16 cellular contexts compared by ENCODE assay signal in genomic region chr11:64428685-64429084, GRCh38.
DNase-seq lines count a peak whose midpoint lies in the region; ATAC-seq, FAIRE-seq and TF ChIP-seq lines count a peak whose summit lies in the region.
"Had no signal": no experiment of that assay in that cellular context is flagged by ENCODE, and none has a peak within 500 bp of the region (broad histone marks: within the 10 kb centered on the region; RNA-seq: fewer than 3 reads in every experiment).

No MANE protein-coding gene starts in this region.

- H3K4me1 ChIP-seq in GM23338 (ENCODE audit: insufficient read depth): no peaks in the 10 kb centered on the region; the same call in 1 of the 2 replicates
- H3K4me1 ChIP-seq in endodermal cell (ENCODE audit: control insufficient read depth, insufficient read depth, low read length): no peaks in the 10 kb centered on the region
- no peaks in the 10 kb centered on the region for H3K4me1 ChIP-seq in lower lobe of right lung
- no peaks in the 10 kb centered on the region for H3K4me1 ChIP-seq in small intestine (ENCODE audit: control insufficient read depth in 2 of 2, insufficient read depth in 1 of 2, low read depth in 1 of 2, low read length in 1 of 2)
- H3K4me1 ChIP-seq: A549, BE2C had no signal

- no peak overlapping the region for H2AFZ ChIP-seq in GM23338

- H3K27ac ChIP-seq in GM23338 (ENCODE audit: low read depth) (no peak overlapping the region), endodermal cell (ENCODE audit: low read depth, low read length) (no peak overlapping the region), lower lobe of right lung (no peak overlapping the region), small intestine (ENCODE audit: low read depth in 1 of 2, low read length in 1 of 2) (no peak overlapping the region)
- H3K27ac ChIP-seq: A549 had no signal

- H3K9me3 ChIP-seq in endodermal cell (ENCODE audit: control insufficient read depth, low read length) (no peaks in the 10 kb centered on the region), lower lobe of right lung (no peaks in the 10 kb centered on the region), small intestine (ENCODE audit: control insufficient read depth, low read depth) (no peaks in the 10 kb centered on the region)
- H3K9me3 ChIP-seq: BE2C had no signal

- peak; percentile 81 for ATAC-seq in GM23338
- no peak for ATAC-seq in lower lobe of right lung
- ATAC-seq in left ventricle myocardium superior: no peak
- ATAC-seq: A549, GM12878 had no signal

- no peaks in the 10 kb centered on the region for H3K36me3 Mint-ChIP-seq in GM23338 (ENCODE audit: low read depth)
- no peaks in the 10 kb centered on the region for H3K36me3 Mint-ChIP-seq in endodermal cell (ENCODE audit: low read depth)

- H3K27me3 ChIP-seq in GM23338 (ENCODE audit: insufficient read depth) (no peaks in the 10 kb centered on the region), endodermal cell (ENCODE audit: control insufficient read depth, insufficient read depth, low read length, poor library complexity, severe bottlenecking) (no peaks in the 10 kb centered on the region), lower lobe of right lung (ENCODE audit: low read depth) (peaks cover 8% of the 10 kb centered on the region), small intestine (ENCODE audit: control insufficient read depth in 2 of 2, insufficient read depth in 2 of 2, low read length in 2 of 2) (no peaks in the 10 kb centered on the region)
- H3K27me3 ChIP-seq: BE2C had no signal

- H3K4me2 ChIP-seq in GM23338: no peak overlapping the region
- H3K4me2 ChIP-seq: A549 had no signal

- no peaks in the 10 kb centered on the region for H3K36me3 ChIP-seq in GM23338 (ENCODE audit: insufficient read depth)
- no peaks in the 10 kb centered on the region for H3K36me3 ChIP-seq in endodermal cell (ENCODE audit: control insufficient read depth, insufficient read depth, low read length)
- no peaks in the 10 kb centered on the region for H3K36me3 ChIP-seq in lower lobe of right lung
- no peaks in the 10 kb centered on the region for H3K36me3 ChIP-seq in small intestine (ENCODE audit: control insufficient read depth in 2 of 2, insufficient read depth in 2 of 2, low read length in 2 of 2)
- H3K36me3 ChIP-seq: BE2C had no signal

- no peaks in the 10 kb centered on the region for H3K79me2 ChIP-seq in GM23338 (replicated peaks; ENCODE audit: insufficient read depth)

- H3K4me3 Mint-ChIP-seq in GM23338: no peak overlapping the region
- no peak overlapping the region for H3K4me3 Mint-ChIP-seq in endodermal cell
- H3K4me3 Mint-ChIP-seq: CD8-positive, alpha-beta memory T cell had no signal

- peaks cover 14% of the 10 kb centered on the region for H3K27me3 Mint-ChIP-seq in GM23338 (ENCODE audit: insufficient read depth, low read depth, poor library complexity)
- peaks cover 6% of the 10 kb centered on the region for H3K27me3 Mint-ChIP-seq in endodermal cell (ENCODE audit: insufficient read depth)

- no peak overlapping the region for H3K9ac ChIP-seq in endodermal cell (ENCODE audit: extremely low read depth, low read length, poor library complexity, severe bottlenecking)

- WGBS in endodermal cell (ENCODE audit: insufficient coverage in 1 of 2, insufficient read length in 1 of 2), 2 experiments: 63 to 67% methylated on average over 9 to 12 of the region's 12 CpGs
- WGBS in small intestine, 3 donors: 57 to 63% (median 61%) methylated on average over 12 of the region's 12 CpGs

- no peaks in the 10 kb centered on the region; the same call in 2 of the 3 replicates for H3K4me1 Mint-ChIP-seq in GM23338
- peaks cover 8% of the 10 kb centered on the region for H3K4me1 Mint-ChIP-seq in endodermal cell
- H3K4me1 Mint-ChIP-seq: CD8-positive, alpha-beta memory T cell; IgD-negative memory B cell had no signal

- no peak for FAIRE-seq in small intestine (lab: Jason Lieb, UNC)
- FAIRE-seq: A549, GM12878 had no signal

- H3K4me3 ChIP-seq in GM23338 (no peak overlapping the region), endodermal cell (ENCODE audit: low read length) (no peak overlapping the region), lower lobe of right lung (no peak overlapping the region), small intestine (ENCODE audit: low read depth in 1 of 2, low read length in 2 of 2) (no peak overlapping the region)
- H3K4me3 ChIP-seq: A549, GM12878 had no signal

- intact Hi-C loops in lower lobe of right lung (cut with DNase I) (no loop called here), left ventricle myocardium superior (cut with micrococcal nuclease) (no loop called here)

- peak; percentile 35 for DNase-seq in GM23338 (ENCODE audit: low spot score)
- DNase-seq in endodermal cell: peak; percentile 85
- peak; percentile 30 for DNase-seq in lower lobe of right lung
- DNase-seq in retina: peak; percentile 40
- DNase-seq in activated CD4-positive, alpha-beta T cell treated with anti-CD3 and anti-CD28 coated beads, Interleukin-2, amount 50 U/mL, for 4 hours: no peak
- DNase-seq in small intestine: no peak
- no peak for DNase-seq in left ventricle myocardium superior
- no peak for DNase-seq in NCI-H2196 treated with DMSO at 0.1 percent for 48 hours (lab: John Stamatoyannopoulos, UW; ENCODE audit: unreplicated experiment)
- DNase-seq: BE2C; CD8-positive, alpha-beta memory T cell; DMS53; GOT3; KG1 had no signal

- H3F3A ChIP-seq in GM23338 (replicated peaks; ENCODE audit: low read depth): no peaks in the 10 kb centered on the region

- H3K9me2 ChIP-seq in GM23338 (ENCODE audit: insufficient read depth): no peaks in the 10 kb centered on the region

- TF ChIP-seq CTCF in GM23338 (conservative IDR thresholded peaks at IDR 0.05; ENCODE audit: low read depth in 2 of 2) (no peak), endodermal cell (conservative IDR thresholded peaks at IDR 0.05) (no peak), lower lobe of right lung (IDR thresholded peaks at IDR 0.05) (no peak)

- H3K9me3 Mint-ChIP-seq in GM23338: no peaks in the 10 kb centered on the region; the same call in 2 of the 3 replicates
- no peaks in the 10 kb centered on the region for H3K9me3 Mint-ChIP-seq in endodermal cell

- H4K20me1 ChIP-seq in GM23338 (replicated peaks; ENCODE audit: insufficient read depth): no peaks in the 10 kb centered on the region

- H3K27ac Mint-ChIP-seq in GM23338 (no peak overlapping the region), endodermal cell (peak overlapping the region; percentile 30)
- H3K27ac Mint-ChIP-seq: CD8-positive, alpha-beta memory T cell; IgD-negative memory B cell had no signal

TF ChIP-seq in GM23338, 12 proteins besides CTCF, POLR2A, EP300 and RAD21 (continues in another document):
- TF ChIP-seq CREB1 (CRISPR knock-in tag; IDR thresholded peaks at IDR 0.05; ENCODE audit: low read depth) (no peak), STAT1 (IDR thresholded peaks at IDR 0.05; ENCODE audit: unreplicated experiment) (no peak), ZNF462 (CRISPR knock-in tag; IDR thresholded peaks at IDR 0.05) (no peak)

Comparison
In these comparisons a context has a peak if more than half of its experiments do, and no peak if none do; other contexts are left out.
1. DNase-seq: peak in GM23338 (single experiment), endodermal cell (single experiment), lower lobe of right lung (single experiment) and retina (single experiment); none in activated CD4-positive, alpha-beta T cell treated with anti-CD3 and anti-CD28 coated beads, Interleukin-2, amount 50 U/mL, for 4 hours (0 of 2), small intestine (single experiment), left ventricle myocardium superior (single experiment) and NCI-H2196 treated with DMSO at 0.1 percent for 48 hours (single experiment).